In the genomic region with DNA sequence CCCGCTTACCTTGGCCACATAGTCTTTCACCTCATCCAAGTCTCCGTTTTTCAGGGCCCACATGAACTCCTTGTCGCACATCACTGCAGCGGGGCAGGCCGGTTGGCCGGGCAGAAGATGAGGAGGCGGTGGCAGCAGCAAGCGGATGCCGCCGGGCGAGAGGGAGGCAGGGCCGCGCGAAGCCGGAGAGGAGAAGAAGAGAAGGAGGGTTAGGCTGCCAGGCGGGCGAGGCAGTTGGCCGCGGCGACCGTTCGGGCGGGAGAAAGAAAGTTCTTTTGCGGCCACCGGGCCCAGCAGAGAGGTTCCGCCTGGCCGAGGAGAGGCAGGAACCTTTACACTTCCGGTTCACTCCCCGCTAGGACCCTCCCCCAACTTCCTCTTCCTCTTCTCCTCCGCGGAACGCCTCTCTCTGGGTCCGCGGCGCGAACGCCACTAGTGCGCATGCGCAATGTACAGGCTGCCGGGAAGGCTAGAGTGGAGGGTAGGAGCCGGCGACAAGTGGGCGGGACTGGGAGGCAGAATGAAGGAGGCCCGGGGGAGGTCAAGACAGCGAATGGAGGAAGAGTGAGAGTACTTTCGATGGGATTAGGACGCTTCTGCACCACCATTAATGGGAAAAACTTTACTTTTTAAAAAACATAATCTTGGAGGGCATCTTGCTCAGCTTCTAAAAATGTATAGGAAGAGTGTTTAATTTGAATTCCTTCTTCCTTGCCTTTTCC, we compare ENCODE assay signal across 8 cellular contexts. TPM values are rescaled to one million over a fixed set of nuclear protein-coding genes. Genes with fewer than 3 reads are reported as not detected.
DNase-seq lines count a peak whose midpoint lies in the region; ATAC-seq and TF ChIP-seq lines count a peak whose summit lies in the region.

A gene with protein sequence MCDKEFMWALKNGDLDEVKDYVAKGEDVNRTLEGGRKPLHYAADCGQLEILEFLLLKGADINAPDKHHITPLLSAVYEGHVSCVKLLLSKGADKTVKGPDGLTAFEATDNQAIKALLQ (minus strand): TSS at position 340 of the 722 bp plus-strand sequence. CDS start 259 bp downstream, at position 81.

- peak within 1 kb of the TSS; percentile 91 for H3K9ac ChIP-seq in SK-N-SH

- peak within 1 kb of the TSS; percentile 71 to 97 for H3K4me3 ChIP-seq in SK-N-SH (ENCODE audit: low read depth in 2 of 2, low read length in 1 of 2)

- H3K4me2 ChIP-seq in SK-N-SH = peak within 1 kb of the TSS; percentile 83

- H3K27me3 ChIP-seq in SK-N-SH (ENCODE audit: insufficient read depth) = no peaks in the 10 kb centered on the region

- H3K4me1 ChIP-seq in SK-N-SH (ENCODE audit: control insufficient read depth in 1 of 2, insufficient read depth in 2 of 2, low read depth in 1 of 2, low read length in 1 of 2) = peaks cover 18 to 27% of the 10 kb centered on the region in 2 experiments

- DNase-seq in GM04504 (ENCODE audit: low read depth) (peak; percentile 94), NCI-H1048 (lab: John Stamatoyannopoulos, UW) (peak; percentile 89), SK-N-SH (peak; percentile 96), germinal center (ENCODE audit: low spot score) (peak; percentile 92), non-pigmented ciliary epithelial cell (ENCODE audit: low read depth) (peak; percentile 77), superior temporal gyrus (ENCODE audit: extremely low spot score) (peak; percentile 99)
- DNase-seq in activated naive CD4-positive, alpha-beta T cell treated with anti-CD3 and anti-CD28 coated beads, Interleukin-2, amount 50 U/mL, for 16 hours = peak; percentile 96

- peaks cover 44% of the 10 kb centered on the region for H4K20me1 ChIP-seq in SK-N-SH (ENCODE audit: insufficient read depth)

- H3F3A ChIP-seq in SK-N-SH (replicated peaks; ENCODE audit: insufficient read depth) = peaks cover 27% of the 10 kb centered on the region

- H3K27ac ChIP-seq in SK-N-SH (ENCODE audit: low read depth in 2 of 2, low read length in 1 of 2) = peak within 1 kb of the TSS; percentile 85 to 87

- no peak for TF ChIP-seq CTCF in SK-N-SH (IDR thresholded peaks at IDR 0.05)

- H2AFZ ChIP-seq in SK-N-SH (ENCODE audit: low read depth) = peak within 1 kb of the TSS; percentile 84

- H3K79me2 ChIP-seq in SK-N-SH (ENCODE audit: insufficient read depth) = peaks cover 50% of the 10 kb centered on the region

- TF ChIP-seq RAD21 in SK-N-SH (IDR thresholded peaks at IDR 0.05; ENCODE audit: low read length) = no peak; the same call in 1 of the 2 replicates

- H3K9me2 ChIP-seq in SK-N-SH = no peaks in the 10 kb centered on the region

- CTCF ChIA-PET in SK-N-SH (lab: Yijun Ruan, JAX) = interaction anchor here (2.1 kb wide), 1 partner anchor 17 kb away, joined by 5 read pairs; no protein-coding TSS in a partner anchor

- WGBS in SK-N-SH (ENCODE audit: low lambda C conversion rate) = 2% methylated on average over 47 of the region's 47 CpGs

- peak; percentile 65 for ATAC-seq in HG02571 (IDR thresholded peaks at IDR 0.05; ENCODE audit: unreplicated experiment)

- peaks cover 24 to 30% of the 10 kb centered on the region in 2 experiments for H3K36me3 ChIP-seq in SK-N-SH (replicated peaks in 1 of 2; ENCODE audit: control insufficient read depth in 1 of 2, insufficient read depth in 2 of 2, low read length in 1 of 2)

- H3K9me3 ChIP-seq in SK-N-SH = no peaks in the 10 kb centered on the region

- no peak for TF ChIP-seq EP300 in SK-N-SH (IDR thresholded peaks at IDR 0.05; ENCODE audit: borderline replicate concordance in 1 of 2, low read depth in 1 of 2, low read length in 1 of 2)

- POLR2A ChIA-PET in SK-N-SH (lab: Yijun Ruan, JAX) = no interaction called here

TF ChIP-seq in SK-N-SH, 30 proteins besides CTCF, POLR2A, EP300 and RAD21 (continues in another document):
- TF ChIP-seq RXRA (IDR thresholded peaks at IDR 0.05; ENCODE audit: borderline replicate concordance, low read depth) (no peak), RFX5 (IDR thresholded peaks at IDR 0.05; ENCODE audit: low read length) (no peak), FOXM1 (IDR thresholded peaks at IDR 0.05; ENCODE audit: low read depth) (no peak), JUND (IDR thresholded peaks at IDR 0.05) (no peak), SMC3 (IDR thresholded peaks at IDR 0.05; ENCODE audit: low read depth, low read length) (no peak), NRF1 (IDR thresholded peaks at IDR 0.05; ENCODE audit: low read depth, low read length) (peak; percentile 73), TCF12 (IDR thresholded peaks at IDR 0.05) (peak; percentile 10; the same call in 1 of the 2 replicates), USF2 (IDR thresholded peaks at IDR 0.05; ENCODE audit: borderline replicate concordance, low read depth, low read length) (0 out of 2 replicates have a peak, but pooled peaks have one; percentile 13), FOXJ3 (CRISPR knock-in tag; IDR thresholded peaks at IDR 0.05) (no peak), YY1 (IDR thresholded peaks at IDR 0.05; ENCODE audit: low read depth) (peak; percentile 44), MEF2A (IDR thresholded peaks at IDR 0.05; ENCODE audit: borderline replicate concordance, low read depth) (no peak), NFIC (IDR thresholded peaks at IDR 0.05; ENCODE audit: borderline replicate concordance) (no peak; the same call in 1 of the 2 replicates), FOSL2 (IDR thresholded peaks at IDR 0.05; ENCODE audit: borderline replicate concordance, low read depth) (no peak), TEAD4 (IDR thresholded peaks at IDR 0.05; ENCODE audit: borderline replicate concordance, insufficient read depth) (no peak), SIN3A (IDR thresholded peaks at IDR 0.05; ENCODE audit: borderline replicate concordance, low read depth, low read length) (peak; percentile 66; the same call in 1 of the 2 replicates), MXI1 (IDR thresholded peaks at IDR 0.05; ENCODE audit: low read depth, low read length) (peak; percentile 69; the same call in 1 of the 2 replicates), RCOR1 (IDR thresholded peaks at IDR 0.05; ENCODE audit: low read length) (peak; percentile 32; the same call in 1 of the 2 replicates), POLR2AphosphoS5 (IDR thresholded peaks at IDR 0.05; ENCODE audit: low read depth, low read length) (peak; percentile 91), USF1 (IDR thresholded peaks at IDR 0.05; ENCODE audit: borderline replicate concordance, low read depth) (no peak), GABPA (IDR thresholded peaks at IDR 0.05; ENCODE audit: low read depth) (peak; percentile 99)
- TF ChIP-seq, protein P1, sequence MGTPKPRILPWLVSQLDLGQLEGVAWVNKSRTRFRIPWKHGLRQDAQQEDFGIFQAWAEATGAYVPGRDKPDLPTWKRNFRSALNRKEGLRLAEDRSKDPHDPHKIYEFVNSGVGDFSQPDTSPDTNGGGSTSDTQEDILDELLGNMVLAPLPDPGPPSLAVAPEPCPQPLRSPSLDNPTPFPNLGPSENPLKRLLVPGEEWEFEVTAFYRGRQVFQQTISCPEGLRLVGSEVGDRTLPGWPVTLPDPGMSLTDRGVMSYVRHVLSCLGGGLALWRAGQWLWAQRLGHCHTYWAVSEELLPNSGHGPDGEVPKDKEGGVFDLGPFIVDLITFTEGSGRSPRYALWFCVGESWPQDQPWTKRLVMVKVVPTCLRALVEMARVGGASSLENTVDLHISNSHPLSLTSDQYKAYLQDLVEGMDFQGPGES (IDR thresholded peaks at IDR 0.05; ENCODE audit: low read depth, low read length) = no peak
- TF ChIP-seq, protein P2, sequence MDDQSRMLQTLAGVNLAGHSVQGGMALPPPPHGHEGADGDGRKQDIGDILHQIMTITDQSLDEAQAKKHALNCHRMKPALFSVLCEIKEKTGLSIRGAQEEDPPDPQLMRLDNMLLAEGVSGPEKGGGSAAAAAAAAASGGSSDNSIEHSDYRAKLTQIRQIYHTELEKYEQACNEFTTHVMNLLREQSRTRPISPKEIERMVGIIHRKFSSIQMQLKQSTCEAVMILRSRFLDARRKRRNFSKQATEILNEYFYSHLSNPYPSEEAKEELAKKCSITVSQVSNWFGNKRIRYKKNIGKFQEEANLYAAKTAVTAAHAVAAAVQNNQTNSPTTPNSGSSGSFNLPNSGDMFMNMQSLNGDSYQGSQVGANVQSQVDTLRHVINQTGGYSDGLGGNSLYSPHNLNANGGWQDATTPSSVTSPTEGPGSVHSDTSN (IDR thresholded peaks at IDR 0.05) = peak; percentile 12; the same call in 1 of the 2 replicates
- TF ChIP-seq, protein P3, sequence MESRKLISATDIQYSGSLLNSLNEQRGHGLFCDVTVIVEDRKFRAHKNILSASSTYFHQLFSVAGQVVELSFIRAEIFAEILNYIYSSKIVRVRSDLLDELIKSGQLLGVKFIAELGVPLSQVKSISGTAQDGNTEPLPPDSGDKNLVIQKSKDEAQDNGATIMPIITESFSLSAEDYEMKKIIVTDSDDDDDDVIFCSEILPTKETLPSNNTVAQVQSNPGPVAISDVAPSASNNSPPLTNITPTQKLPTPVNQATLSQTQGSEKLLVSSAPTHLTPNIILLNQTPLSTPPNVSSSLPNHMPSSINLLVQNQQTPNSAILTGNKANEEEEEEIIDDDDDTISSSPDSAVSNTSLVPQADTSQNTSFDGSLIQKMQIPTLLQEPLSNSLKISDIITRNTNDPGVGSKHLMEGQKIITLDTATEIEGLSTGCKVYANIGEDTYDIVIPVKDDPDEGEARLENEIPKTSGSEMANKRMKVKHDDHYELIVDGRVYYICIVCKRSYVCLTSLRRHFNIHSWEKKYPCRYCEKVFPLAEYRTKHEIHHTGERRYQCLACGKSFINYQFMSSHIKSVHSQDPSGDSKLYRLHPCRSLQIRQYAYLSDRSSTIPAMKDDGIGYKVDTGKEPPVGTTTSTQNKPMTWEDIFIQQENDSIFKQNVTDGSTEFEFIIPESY (IDR thresholded peaks at IDR 0.05; ENCODE audit: borderline replicate concordance, low read depth) = no peak

RNA-seq across cellular contexts. Expression of the gene that starts here (rescaled TPM):
- polyA plus RNA-seq in SK-N-SH (2012; rRNA removed) = 135 and 155 TPM in 2 replicates
- polyA plus RNA-seq in SK-N-SH (2012; cell fraction: cytosol; rRNA removed) = 199 and 225 TPM in 2 replicates
- 32.1 and 59.1 TPM in 2 replicates for polyA plus RNA-seq in SK-N-SH (2012; cell fraction: nucleus; rRNA removed)

Comparison
In these comparisons a context has a peak if more than half of its experiments do, and no peak if none do; other contexts are left out.
1. Peak in every context shown above with its lines: DNase-seq, ATAC-seq, H3K4me3 ChIP-seq and H3K27ac ChIP-seq.